In genomic region chr7:76303829-76304505, GRCh38 we compare ENCODE assay signal across 8 cellular contexts. TPM values are rescaled to one million over a fixed set of nuclear protein-coding genes. Genes with fewer than 3 reads are reported as not detected.
DNase-seq lines count a peak whose midpoint lies in the region; TF ChIP-seq lines count a peak whose summit lies in the region.

No MANE protein-coding gene starts in this region.

- WGBS in liver: 26% methylated on average over 25 of the region's 25 CpGs
- WGBS in thymus: 9% methylated on average over 25 of the region's 25 CpGs

- in situ Hi-C loops in GM13976 (cut with MboI; ENCODE audit: low sequenced_read_pairs, unreplicated experiment): no loop called here

- no peak for TF ChIP-seq CTCF in AG10803 (conservative IDR thresholded peaks at IDR 0.05; ENCODE audit: low read length)
- TF ChIP-seq CTCF in liver (IDR thresholded peaks at IDR 0.05; ENCODE audit: low read depth, low read length, missing input control): no peak
- TF ChIP-seq CTCF in GM13976 (IDR thresholded peaks at IDR 0.05; ENCODE audit: borderline replicate concordance, control extremely low read depth, extremely low read depth, insufficient read depth, missing control alignments): no peak

- TF ChIP-seq RAD21 in liver (IDR thresholded peaks at IDR 0.05): no peak

- H3K4me1 ChIP-seq in liver (ENCODE audit: control insufficient read depth in 4 of 4, insufficient read depth in 4 of 4, low read length in 3 of 4): peaks cover 12 to 44% (median 25%) of the 10 kb centered on the region in 4 donors
- H3K4me1 ChIP-seq in thymus (ENCODE audit: control insufficient read depth, insufficient read depth, low read length): peaks cover 40% of the 10 kb centered on the region

- no peak for DNase-seq in AG10803 (ENCODE audit: low read depth)
- DNase-seq in HT-29 (ENCODE audit: low spot score): peak; percentile 35
- DNase-seq in GM13976 (ENCODE audit: low spot score): no peak
- no peak for DNase-seq in iPS-NIHi11 (ENCODE audit: low spot score)
- DNase-seq in globus pallidus (ENCODE audit: low spot score): no peak

- H3K27me3 ChIP-seq in liver (ENCODE audit: control insufficient read depth in 4 of 4, insufficient read depth in 4 of 4, low read length in 3 of 4) (no peaks in the 10 kb centered on the region), thymus (ENCODE audit: control insufficient read depth, insufficient read depth) (no peaks in the 10 kb centered on the region)

- H3K4me3 ChIP-seq in AG10803 (ENCODE audit: low read length): peak overlapping the region; percentile 91
- H3K4me3 ChIP-seq in liver (ENCODE audit: low read depth in 1 of 3, low read length in 3 of 3): peak overlapping the region; percentile 73 to 82 (median 73)
- peak overlapping the region; percentile 88 for H3K4me3 ChIP-seq in thymus (ENCODE audit: low read length)

- H3K9ac ChIP-seq in liver (ENCODE audit: low read depth in 1 of 2, low read length in 2 of 2): peak overlapping the region; percentile 11 to 86

- H3K36me3 ChIP-seq in liver (ENCODE audit: control insufficient read depth in 4 of 4, insufficient read depth in 3 of 4, low read depth in 1 of 4, low read length in 3 of 4) (no peaks in the 10 kb centered on the region), thymus (ENCODE audit: control insufficient read depth, insufficient read depth) (no peaks in the 10 kb centered on the region)

- H3K27ac ChIP-seq in angular gyrus (ENCODE audit: low read depth, low read length) (peak overlapping the region; percentile 99), liver (ENCODE audit: low read depth in 1 of 2, low read length in 2 of 2) (peak overlapping the region; percentile 100), thymus (ENCODE audit: low read depth) (peak overlapping the region; percentile 93)

- H3K9me3 ChIP-seq in liver (ENCODE audit: control insufficient read depth in 4 of 4, low read length in 3 of 4) (no peaks in the 10 kb centered on the region), thymus (ENCODE audit: control insufficient read depth) (no peaks in the 10 kb centered on the region)

TF ChIP-seq in liver, 16 proteins besides CTCF, POLR2A, EP300 and RAD21:
- TF ChIP-seq FOXA1 (IDR thresholded peaks at IDR 0.05) (no peak), RXRA (IDR thresholded peaks at IDR 0.05) (no peak), YY1 (IDR thresholded peaks at IDR 0.05) (no peak), REST (IDR thresholded peaks at IDR 0.05) (no peak), HNF4A (conservative IDR thresholded peaks at IDR 0.05) (no peak), SP1 (IDR thresholded peaks at IDR 0.05) (no peak), NR2F2 (IDR thresholded peaks at IDR 0.05) (no peak), ZBTB33 (IDR thresholded peaks at IDR 0.05) (no peak), GABPA (IDR thresholded peaks at IDR 0.05 in 1 of 2, conservative IDR thresholded peaks at IDR 0.05 in 1 of 2) (no peak), JUND (IDR thresholded peaks at IDR 0.05) (no peak), MAX (IDR thresholded peaks at IDR 0.05) (no peak), HNF4G (IDR thresholded peaks at IDR 0.05) (no peak), FOXA2 (IDR thresholded peaks at IDR 0.05) (no peak), TAF1 (conservative IDR thresholded peaks at IDR 0.05) (no peak), EGR1 (IDR thresholded peaks at IDR 0.05; ENCODE audit: low read depth in 2 of 2) (no peak), ATF3 (IDR thresholded peaks at IDR 0.05) (no peak)
TF ChIP-seq in liver: peak in this region for 0.

RNA-seq across cellular contexts. Expression of gene HSPB1, which starts 1.5 kb away (rescaled TPM):
- total RNA-seq in HT-29 (2014; rRNA removed; shearing (Covaris generic)): 116 and 134 TPM in 2 replicates
- 10 to 100 TPM; 25.5 to 39.2 TPM for total RNA-seq in liver
- 100 to 1,000 TPM; 169 to 186 TPM for polyA plus RNA-seq in liver
- polyA plus RNA-seq in thymus: 1,040 TPM

RNA-seq across cellular contexts. Expression of gene YWHAG, which starts 54.8 kb away (rescaled TPM):
- 83.2 and 84.6 TPM in 2 replicates for total RNA-seq in HT-29 (2014; rRNA removed; shearing (Covaris generic))
- 10 to 100 TPM; 43.1 to 46.7 TPM for total RNA-seq in liver
- polyA plus RNA-seq in liver: 10 to 100 TPM; 11.6 to 43.9 TPM
- 47.1 TPM for polyA plus RNA-seq in thymus
